24 cellular contexts compared by ENCODE assay signal in the genomic region with DNA sequence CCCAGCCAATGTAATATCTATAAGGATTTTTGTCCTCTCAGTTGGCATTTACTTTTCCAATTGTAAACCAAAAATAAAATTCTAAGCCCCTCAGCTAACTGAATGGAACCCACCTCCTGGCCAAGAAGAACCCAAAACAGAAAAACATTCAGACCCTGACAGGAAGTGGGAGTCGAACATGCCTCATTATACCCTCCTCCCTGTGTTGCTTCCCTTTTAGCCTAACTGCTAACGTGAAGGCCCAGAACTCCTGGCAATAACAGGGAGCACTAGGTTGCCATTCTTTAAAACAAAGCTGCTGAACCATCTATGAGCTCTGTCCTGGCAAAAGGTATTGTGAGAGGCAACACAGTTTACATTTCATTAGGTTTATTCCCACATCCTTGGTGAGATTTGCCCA.
"Had no signal": no experiment of that assay in that cellular context is flagged by ENCODE, and none has a peak within 500 bp of the region (broad histone marks: within the 10 kb centered on the region; RNA-seq: fewer than 3 reads in every experiment).

No MANE protein-coding gene starts in this region.

- H3K27ac Mint-ChIP-seq: activated CD8-positive, alpha-beta T cell treated with anti-CD3 and anti-CD28 coated beads, Interleukin-2, amount 10 ng/mL, durations not matched to agents 7 days and 5 days; activated naive CD4-positive, alpha-beta T cell treated with anti-CD3 and anti-CD28 coated beads, Interleukin-2, amount 50 U/mL, for 24 hours; brain; type B pancreatic cell had no signal

- H3K4me1 ChIP-seq: esophagus muscularis mucosa, gastroesophageal sphincter, prostate gland, vagina had no signal

- H3K27me3 ChIP-seq: esophagus muscularis mucosa, gastroesophageal sphincter, ovary, vagina had no signal

- H3K36me3 Mint-ChIP-seq: activated naive CD4-positive, alpha-beta T cell treated with anti-CD3 and anti-CD28 coated beads, Interleukin-2, amount 50 U/mL, for 24 hours; brain; type B pancreatic cell had no signal

- DNase-seq: activated CD4-positive, alpha-beta T cell treated with anti-CD3 and anti-CD28 coated beads for 1 hour; activated CD4-positive, alpha-beta T cell treated with anti-CD3 and anti-CD28 coated beads, Interleukin-2, amount 50 U/mL, for 1 hour; activated CD8-positive, alpha-beta T cell treated with anti-CD3 and anti-CD28 coated beads, Interleukin-2, amount 10 ng/mL, durations not matched to agents 7 days and 5 days; activated gamma-delta T cell treated with Interleukin-2 at 50 U/mL for 16 hours; anterior cingulate cortex; caudate nucleus; dermis blood vessel endothelial cell; effector CD8-positive, alpha-beta T cell; head of caudate nucleus; left cardiac atrium; mucosa of descending colon; ovary; stimulated activated CD4-positive, alpha-beta T cell treated with anti-CD3 and anti-CD28 coated beads, Interleukin-4, amount 100 ng/mL, for 24 hours; stimulated activated naive CD4-positive, alpha-beta T cell treated with Interleukin-2 at 50 U/mL for 16 hours; WERI-Rb-1 had no signal

- H3K9me3 Mint-ChIP-seq: activated naive CD4-positive, alpha-beta T cell treated with anti-CD3 and anti-CD28 coated beads, Interleukin-2, amount 50 U/mL, for 24 hours; brain; neural crest cell; type B pancreatic cell had no signal

- H3K4me1 Mint-ChIP-seq: activated naive CD4-positive, alpha-beta T cell treated with anti-CD3 and anti-CD28 coated beads, Interleukin-2, amount 50 U/mL, for 24 hours; brain; neural crest cell had no signal

- H3K4me3 Mint-ChIP-seq: activated CD8-positive, alpha-beta T cell treated with anti-CD3 and anti-CD28 coated beads, Interleukin-2, amount 10 ng/mL, durations not matched to agents 7 days and 5 days; activated naive CD4-positive, alpha-beta T cell treated with anti-CD3 and anti-CD28 coated beads, Interleukin-2, amount 50 U/mL, for 24 hours; brain; neural crest cell; type B pancreatic cell had no signal

- H3K9me3 ChIP-seq: esophagus muscularis mucosa, gastroesophageal sphincter, mucosa of descending colon, ovary, prostate gland, thoracic aorta, vagina had no signal

- H3K36me3 ChIP-seq: esophagus muscularis mucosa, gastroesophageal sphincter, ovary, prostate gland, thoracic aorta, vagina, WERI-Rb-1 had no signal

- H3K27ac ChIP-seq: esophagus muscularis mucosa, gastroesophageal sphincter, ovary, prostate gland, thoracic aorta, vagina, WERI-Rb-1 had no signal

- H3K27me3 Mint-ChIP-seq: brain, type B pancreatic cell had no signal

- H3K4me3 ChIP-seq: esophagus muscularis mucosa, gastroesophageal sphincter, mucosa of descending colon, ovary, prostate gland, thoracic aorta, vagina had no signal

- ATAC-seq: activated CD8-positive, alpha-beta T cell treated with anti-CD3 and anti-CD28 coated beads, Interleukin-2, amount 10 ng/mL, durations not matched to agents 7 days and 5 days; gastroesophageal sphincter; left cardiac atrium; mucosa of descending colon had no signal
